In the genomic region with DNA sequence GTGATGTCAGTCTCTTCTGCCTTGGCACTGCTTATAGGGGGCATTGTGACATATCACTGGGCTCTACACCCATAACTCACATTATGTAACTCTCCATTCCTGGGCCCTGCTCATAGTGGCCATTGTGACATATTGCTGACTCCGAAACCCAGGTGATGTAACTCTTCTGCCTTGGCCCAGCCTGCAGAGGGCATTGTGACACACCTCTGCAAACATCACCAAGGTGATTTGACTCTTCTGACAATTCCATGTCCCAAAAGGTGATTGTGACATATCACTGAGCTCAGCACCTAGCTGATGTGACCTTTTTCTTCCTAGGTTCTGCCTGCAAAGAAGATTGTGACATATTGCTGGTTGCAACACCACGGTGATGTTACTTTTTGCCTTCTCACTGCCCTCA, we compare ENCODE assay signal across 14 cellular contexts.
"Had no signal": no experiment of that assay in that cellular context is flagged by ENCODE, and none has a peak within 500 bp of the region (broad histone marks: within the 10 kb centered on the region; RNA-seq: fewer than 3 reads in every experiment).

No MANE protein-coding gene starts in this region.

- H3K4me3 ChIP-seq: gastrocnemius medialis, heart left ventricle, mucosa of descending colon, ovary, upper lobe of right lung had no signal

- DNase-seq: activated CD4-positive, alpha-beta T cell treated with anti-CD3 and anti-CD28 coated beads, Interleukin-2, amount 10 ng/mL, durations not matched to agents 7 days and 5 days; activated CD4-positive, CD25-positive, alpha-beta regulatory T cell; activated CD8-positive, alpha-beta memory T cell treated with anti-CD3 and anti-CD28 coated beads, Interleukin-2, amount 50 U/mL, for 48 hours; activated naive CD8-positive, alpha-beta T cell treated with anti-CD3 and anti-CD28 coated beads, Interleukin-2, amount 10 ng/mL, durations not matched to agents 7 days and 5 days; effector memory CD8-positive, alpha-beta T cell; gastrocnemius medialis; heart left ventricle; immature natural killer cell; left cardiac atrium; mucosa of descending colon; naive thymus-derived CD4-positive, alpha-beta T cell; ovary; upper lobe of right lung had no signal

- H3K36me3 ChIP-seq: gastrocnemius medialis, heart left ventricle, ovary, upper lobe of right lung had no signal

- H3K27ac ChIP-seq: epithelial cell of prostate, gastrocnemius medialis, heart left ventricle, ovary, upper lobe of right lung had no signal

- H3K27me3 ChIP-seq: gastrocnemius medialis, heart left ventricle, ovary, upper lobe of right lung had no signal

- H3K9me3 ChIP-seq: gastrocnemius medialis, heart left ventricle, ovary, upper lobe of right lung had no signal

- H3K4me1 ChIP-seq: gastrocnemius medialis, heart left ventricle, upper lobe of right lung had no signal
